Comparison of ENCODE assay signal across 9 cellular contexts in the genomic region with DNA sequence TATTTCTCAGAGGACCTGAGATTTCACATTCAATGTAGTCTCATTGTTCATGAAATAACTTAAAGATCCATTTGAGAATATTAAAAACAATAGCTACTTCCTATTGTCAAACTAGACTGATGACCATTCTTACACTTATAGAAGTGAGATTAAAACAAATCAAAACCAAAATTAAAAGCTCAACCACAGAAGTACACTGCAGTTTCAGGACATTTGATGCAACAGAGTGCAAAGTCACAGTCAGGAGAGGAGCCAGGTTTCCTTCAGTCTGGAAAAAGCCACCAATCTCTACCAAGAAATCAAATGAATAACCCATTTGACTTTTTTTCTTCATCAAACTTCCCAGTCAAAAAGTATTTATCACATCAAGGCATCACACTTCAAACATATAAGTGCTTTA. TPM values are rescaled to one million over a fixed set of nuclear protein-coding genes. Genes with fewer than 3 reads are reported as not detected.
DNase-seq lines count a peak whose midpoint lies in the region; ATAC-seq and TF ChIP-seq lines count a peak whose summit lies in the region.
"Had no signal": no experiment of that assay in that cellular context is flagged by ENCODE, and none has a peak within 500 bp of the region (broad histone marks: within the 10 kb centered on the region; RNA-seq: fewer than 3 reads in every experiment).

No MANE protein-coding gene starts in this region.

- peaks cover 8% of the 10 kb centered on the region for H3K4me1 Mint-ChIP-seq in Caco-2 (ENCODE audit: low read depth, unreplicated experiment)

- CTCF ChIA-PET in Caco-2 (lab: Charles Lee): no interaction called here

- no peaks in the 10 kb centered on the region for H4K20me1 ChIP-seq in OCI-LY1 (ENCODE audit: insufficient read depth, low read length)

- DNase-seq in Caco-2 (no peak), fibroblast of villous mesenchyme (ENCODE audit: low read depth) (peak; percentile 40), germinal center (ENCODE audit: low spot score) (no peak), mucosa of descending colon (no peak), DMS153 (lab: John Stamatoyannopoulos, UW) (no peak), iPS-NIHi7 (ENCODE audit: extremely low spot score) (no peak)
- DNase-seq: NCI-H526 had no signal

- no peak overlapping the region for H3K4me3 Mint-ChIP-seq in Caco-2 (ENCODE audit: unreplicated experiment)

- no peaks in the 10 kb centered on the region for H3K36me3 Mint-ChIP-seq in Caco-2 (ENCODE audit: insufficient read depth, unreplicated experiment)

- peak; percentile 48 for ATAC-seq in GM19467 (IDR thresholded peaks at IDR 0.05; ENCODE audit: unreplicated experiment)
- ATAC-seq in mucosa of descending colon: no peak

- no peaks in the 10 kb centered on the region for H3K9me3 Mint-ChIP-seq in Caco-2 (ENCODE audit: unreplicated experiment)

- BruUV-seq in Caco-2 (replicated peaks; lab: Mats Ljungman, UMichigan): no TSS peak

- H3K4me2 ChIP-seq in OCI-LY1 (ENCODE audit: low read length): peak overlapping the region; percentile 69

- POLR2A ChIA-PET in Caco-2 (lab: Charles Lee): no interaction called here

- H3K79me2 ChIP-seq in OCI-LY1 (ENCODE audit: insufficient read depth, low read length): peaks cover 35% of the 10 kb centered on the region

- H3K9ac ChIP-seq in OCI-LY1 (ENCODE audit: low read length): peak overlapping the region; percentile 58

- no peaks in the 10 kb centered on the region for H3F3A ChIP-seq in OCI-LY1 (ENCODE audit: insufficient read depth, low read length)

- TF ChIP-seq CTCF in Caco-2 (IDR thresholded peaks at IDR 0.05; ENCODE audit: insufficient read depth in 1 of 2, low read depth in 1 of 2, low read length in 1 of 2, severe bottlenecking in 1 of 2, unreplicated experiment in 1 of 2) (no peak), OCI-LY1 (IDR thresholded peaks at IDR 0.05; ENCODE audit: low read length) (no peak), fibroblast of villous mesenchyme (IDR thresholded peaks at IDR 0.05; ENCODE audit: insufficient read depth, low read depth, low read length) (no peak), mucosa of descending colon (IDR thresholded peaks at IDR 0.05) (no peak)

- no peaks in the 10 kb centered on the region for H3K27me3 Mint-ChIP-seq in Caco-2 (ENCODE audit: insufficient read depth, unreplicated experiment)

- intact Hi-C loops in Caco-2 (cut with micrococcal nuclease; ENCODE audit: unreplicated experiment): no loop called here
- intact Hi-C loops in mucosa of descending colon (cut with DNase I, micrococcal nuclease): no loop called here

- H3K4me1 ChIP-seq in Caco-2 (peaks cover 16% of the 10 kb centered on the region), OCI-LY1 (ENCODE audit: insufficient read depth, low read length, severe bottlenecking) (peaks cover 55% of the 10 kb centered on the region), mucosa of descending colon (ENCODE audit: low read depth) (peaks cover 20% of the 10 kb centered on the region)

- no peak overlapping the region for H2AFZ ChIP-seq in OCI-LY1 (ENCODE audit: low read length)

- peak overlapping the region; percentile 89 for H3K27ac Mint-ChIP-seq in Caco-2 (ENCODE audit: unreplicated experiment)

- no peaks in the 10 kb centered on the region for H3K36me3 ChIP-seq in Caco-2 (ENCODE audit: control insufficient read depth, insufficient read depth, low read length)
- peaks cover 3% of the 10 kb centered on the region; the same call in 1 of the 2 replicates for H3K36me3 ChIP-seq in OCI-LY1 (ENCODE audit: insufficient read depth, low read length)
- no peaks in the 10 kb centered on the region for H3K36me3 ChIP-seq in mucosa of descending colon (ENCODE audit: low read depth)

- no peaks in the 10 kb centered on the region for H3K9me3 ChIP-seq in Caco-2
- no peaks in the 10 kb centered on the region for H3K9me3 ChIP-seq in OCI-LY1 (ENCODE audit: low read length)
- H3K9me3 ChIP-seq in mucosa of descending colon: no peaks in the 10 kb centered on the region

- peak overlapping the region; percentile 84 for H3K27ac ChIP-seq in OCI-LY1 (ENCODE audit: low read depth, low read length, poor library complexity, severe bottlenecking)

- H3K9me2 ChIP-seq in OCI-LY1 (ENCODE audit: low read depth, low read length): no peaks in the 10 kb centered on the region

- H3K4me3 ChIP-seq in Caco-2 (ENCODE audit: low read depth, low read length) (no peak overlapping the region), OCI-LY1 (ENCODE audit: low read depth, low read length, poor library complexity, severe bottlenecking) (peak overlapping the region; percentile 38), fibroblast of villous mesenchyme (ENCODE audit: low read depth, low read length) (no peak overlapping the region), mucosa of descending colon (no peak overlapping the region)

- H3K27me3 ChIP-seq in Caco-2 (replicated peaks; ENCODE audit: control insufficient read depth, insufficient read depth, low read length): no peaks in the 10 kb centered on the region
- no peaks in the 10 kb centered on the region for H3K27me3 ChIP-seq in OCI-LY1 (ENCODE audit: insufficient read depth, low read length)

RNA-seq across cellular contexts. Expression of gene CCPG1, which starts 5.5 kb away (rescaled TPM):
- total RNA-seq in Caco-2 (2022) (51.6 and 54.6 TPM in 2 replicates), fibroblast of villous mesenchyme (37.7 and 42.3 TPM in 2 replicates), mucosa of descending colon (10 to 100 TPM; 45.5 to 60.2 (median 51.8) TPM)

RNA-seq across cellular contexts. Expression of gene PIERCE2, which starts 5.6 kb away (rescaled TPM):
- total RNA-seq in Caco-2 (2022) (1.3 TPM in 1 of 2 replicates, not detected in the other), fibroblast of villous mesenchyme (1.3 TPM in 2 replicates), mucosa of descending colon (1 to 10 TPM; 3.0 to 6.5 (median 5.4) TPM)
